ENCODE assay signal across 26 cellular contexts in the genomic region with DNA sequence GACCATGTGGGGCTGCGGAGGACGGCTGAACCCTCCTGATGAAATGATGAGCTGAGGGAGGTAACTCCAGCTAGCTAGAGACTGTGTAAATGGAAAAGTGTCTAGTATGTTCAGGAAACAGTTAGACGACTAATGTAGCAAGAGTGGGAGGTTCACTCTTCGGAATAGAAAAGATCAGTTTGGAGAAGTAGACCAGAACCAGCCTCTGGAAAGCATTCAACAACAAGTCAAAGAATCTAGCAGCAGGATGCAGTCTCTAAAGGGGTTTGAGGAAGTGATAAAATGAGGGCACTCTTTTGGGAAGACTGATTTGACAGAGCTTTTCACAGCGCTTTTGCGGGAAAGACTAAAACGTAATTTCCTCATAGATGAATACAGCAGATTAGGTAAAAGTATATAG.
"Had no signal": no experiment of that assay in that cellular context is flagged by ENCODE, and none has a peak within 500 bp of the region (broad histone marks: within the 10 kb centered on the region; RNA-seq: fewer than 3 reads in every experiment).

No MANE protein-coding gene starts in this region.

- ATAC-seq: activated naive CD4-positive, alpha-beta T cell treated with anti-CD3 and anti-CD28 coated beads, Interleukin-2, amount 50 U/mL, for 72 hours; activated T-cell treated with anti-CD3 and anti-CD28 coated beads, Interleukin-2, amount 50 U/mL, for 4 hours; activated T-helper 17 cell treated with anti-CD3 and anti-CD28 coated beads, Interleukin-2, amount 50 U/mL, for 72 hours; foreskin keratinocyte; left lung; lower lobe of right lung; stimulated activated memory B cell treated with anti-CD40 and anti-IgM and Interleukin-4, amounts not matched to agents 10 μg/mL and 1 μg/mL and 100 μg/mL, for 72 hours; T-helper 17 cell; WTC11 had no signal

- DNase-seq: activated CD4-positive, alpha-beta memory T cell treated with anti-CD3 and anti-CD28 coated beads, Interleukin-2, amount 10 ng/mL, durations not matched to agents 7 days and 5 days; activated CD4-positive, alpha-beta T cell treated with anti-CD3 and anti-CD28 coated beads for 1 hour; activated CD4-positive, alpha-beta T cell treated with anti-CD3 and anti-CD28 coated beads, Interleukin-2, amount 10 ng/mL, durations not matched to agents 7 days and 5 days; activated CD8-positive, alpha-beta memory T cell treated with anti-CD3 and anti-CD28 coated beads, Interleukin-2, amount 50 U/mL, for 48 hours; activated naive CD4-positive, alpha-beta T cell; activated T-cell treated with anti-CD3 and anti-CD28 coated beads, Interleukin-2, amount 50 U/mL, for 4 hours; colonic mucosa; foreskin keratinocyte; left lung; lower lobe of right lung; mesendoderm; naive B cell; nephron progenitor cell; retina; sigmoid colon; small intestine; stimulated activated CD4-positive, alpha-beta T cell treated with anti-CD3 and anti-CD28 coated beads, Interleukin-4, amount 100 ng/mL, for 4 hours; stimulated activated CD8-positive, alpha-beta memory T cell treated with anti-CD3 and anti-CD28 coated beads, Interleukin-4, amount 100 ng/mL, for 48 hours; stomach; T-helper 17 cell; T1000; tibial artery had no signal
